Comparison of ENCODE assay signal across 1 cellular context in genomic region chr5:133738271-133738670, GRCh38.
TF ChIP-seq lines count a peak whose summit lies in the region.

No MANE protein-coding gene starts in this region.

TF ChIP-seq in IMR-90, 13 proteins besides CTCF, POLR2A, EP300 and RAD21 (continued from another document):
- no peak for TF ChIP-seq ELK1 (IDR thresholded peaks at IDR 0.05; ENCODE audit: borderline replicate concordance, low read depth, low read length)
- TF ChIP-seq CHD1 (IDR thresholded peaks at IDR 0.05; ENCODE audit: low read depth, low read length) = no peak
- no peak for TF ChIP-seq CEBPB (IDR thresholded peaks at IDR 0.05; ENCODE audit: low read depth, low read length)
- TF ChIP-seq MAZ (IDR thresholded peaks at IDR 0.05; ENCODE audit: borderline replicate concordance, low read depth, low read length) = no peak
- no peak for TF ChIP-seq MXI1 (IDR thresholded peaks at IDR 0.05; ENCODE audit: borderline replicate concordance, low read depth, low read length)
TF ChIP-seq in IMR-90: peak in this region for 0.
